28 cellular contexts compared by ENCODE assay signal in the genomic region with DNA sequence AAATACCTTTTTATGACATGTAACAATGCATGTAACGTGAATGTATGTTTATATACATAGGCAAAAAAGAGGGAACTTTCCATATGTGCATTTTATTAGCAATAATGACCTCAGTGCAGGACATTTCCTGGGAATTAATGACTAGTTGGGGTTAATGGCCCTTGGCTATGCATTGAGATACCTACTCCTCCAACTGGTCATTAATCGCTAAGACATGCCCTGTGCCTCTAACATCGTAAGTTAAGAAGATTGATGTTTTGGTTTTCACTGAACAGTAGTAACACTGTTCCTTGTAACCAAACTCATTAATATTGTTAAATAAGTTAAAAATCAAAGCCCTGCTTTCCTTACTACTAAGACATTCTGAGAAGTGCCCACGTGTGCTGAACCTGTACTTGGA.
"Had no signal": no experiment of that assay in that cellular context is flagged by ENCODE, and none has a peak within 500 bp of the region (broad histone marks: within the 10 kb centered on the region; RNA-seq: fewer than 3 reads in every experiment).

No MANE protein-coding gene starts in this region.

- H3K36me3 Mint-ChIP-seq: immature natural killer cell; natural killer cell; stimulated activated memory B cell treated with anti-CD40 and anti-IgM and Interleukin-4, amounts not matched to agents 10 μg/mL and 1 μg/mL and 100 μg/mL, for 72 hours had no signal

- H3K27me3 ChIP-seq: pancreas, sigmoid colon, spleen, tibial nerve, upper lobe of left lung, vagina had no signal

- H3K4me1 Mint-ChIP-seq: immature natural killer cell; naive B cell; natural killer cell; stimulated activated memory B cell treated with anti-CD40 and anti-IgM and Interleukin-4, amounts not matched to agents 10 μg/mL and 1 μg/mL and 100 μg/mL, for 72 hours; stimulated activated naive CD8-positive, alpha-beta T cell treated with anti-CD3 and anti-CD28 coated beads, Interleukin-15, amount 100 ng/mL, for 72 hours had no signal

- ATAC-seq: left colon; natural killer cell; pancreas; right cardiac atrium; stimulated activated memory B cell treated with anti-CD40 and anti-IgM and Interleukin-4, amounts not matched to agents 10 μg/mL and 1 μg/mL and 100 μg/mL, for 72 hours; stimulated activated naive CD8-positive, alpha-beta T cell treated with anti-CD3 and anti-CD28 coated beads, Interleukin-15, amount 100 ng/mL, for 72 hours had no signal

- H3K36me3 ChIP-seq: left ventricle myocardium inferior, pancreas, prostate gland, sigmoid colon, tibial nerve, upper lobe of left lung, vagina had no signal

- DNase-seq: hypothalamus; immature natural killer cell; kidney; left colon; left ventricle myocardium inferior; mesendoderm; naive B cell; natural killer cell; nucleus accumbens; pancreas; posterior cingulate gyrus; retina; right cardiac atrium; sigmoid colon; small intestine; spleen; stimulated activated CD4-positive, alpha-beta T cell treated with anti-CD3 and anti-CD28 coated beads, Interleukin-4, amount 100 ng/mL, for 4 hours; stimulated activated CD8-positive, alpha-beta memory T cell treated with anti-CD3 and anti-CD28 coated beads, Interleukin-4, amount 100 ng/mL, for 48 hours; stimulated activated naive CD4-positive, alpha-beta T cell treated with Interleukin-2 at 50 U/mL for 16 hours; stimulated activated naive CD8-positive, alpha-beta T cell treated with anti-CD3 and anti-CD28 coated beads, Interleukin-15, amount 100 ng/mL, for 72 hours; substantia nigra; upper lobe of left lung had no signal

- H3K4me3 Mint-ChIP-seq: immature natural killer cell; naive B cell; natural killer cell; neural crest cell; stimulated activated memory B cell treated with anti-CD40 and anti-IgM and Interleukin-4, amounts not matched to agents 10 μg/mL and 1 μg/mL and 100 μg/mL, for 72 hours; stimulated activated naive CD8-positive, alpha-beta T cell treated with anti-CD3 and anti-CD28 coated beads, Interleukin-15, amount 100 ng/mL, for 72 hours had no signal

- H3K9me3 ChIP-seq: left ventricle myocardium inferior, pancreas, prostate gland, sigmoid colon, spleen, tibial nerve, upper lobe of left lung, vagina had no signal

- H3K4me3 ChIP-seq: left ventricle myocardium inferior, lung, pancreas, prostate gland, sigmoid colon, spleen, tibial nerve, upper lobe of left lung, vagina had no signal

- H3K9me3 Mint-ChIP-seq: naive B cell; neural crest cell; stimulated activated memory B cell treated with anti-CD40 and anti-IgM and Interleukin-4, amounts not matched to agents 10 μg/mL and 1 μg/mL and 100 μg/mL, for 72 hours; stimulated activated naive CD8-positive, alpha-beta T cell treated with anti-CD3 and anti-CD28 coated beads, Interleukin-15, amount 100 ng/mL, for 72 hours had no signal

- H3K27me3 Mint-ChIP-seq: naive B cell; stimulated activated memory B cell treated with anti-CD40 and anti-IgM and Interleukin-4, amounts not matched to agents 10 μg/mL and 1 μg/mL and 100 μg/mL, for 72 hours; stimulated activated naive CD8-positive, alpha-beta T cell treated with anti-CD3 and anti-CD28 coated beads, Interleukin-15, amount 100 ng/mL, for 72 hours had no signal

- H3K4me1 ChIP-seq: left ventricle myocardium inferior, pancreas, prostate gland, sigmoid colon, spleen, tibial nerve, upper lobe of left lung, vagina had no signal

- H3K27ac Mint-ChIP-seq: immature natural killer cell; naive B cell; natural killer cell; stimulated activated memory B cell treated with anti-CD40 and anti-IgM and Interleukin-4, amounts not matched to agents 10 μg/mL and 1 μg/mL and 100 μg/mL, for 72 hours; stimulated activated naive CD8-positive, alpha-beta T cell treated with anti-CD3 and anti-CD28 coated beads, Interleukin-15, amount 100 ng/mL, for 72 hours had no signal

- H3K27ac ChIP-seq: left ventricle myocardium inferior, pancreas, prostate gland, sigmoid colon, spleen, tibial nerve, upper lobe of left lung, vagina had no signal
